7 cellular contexts compared by ENCODE assay signal in the genomic region with DNA sequence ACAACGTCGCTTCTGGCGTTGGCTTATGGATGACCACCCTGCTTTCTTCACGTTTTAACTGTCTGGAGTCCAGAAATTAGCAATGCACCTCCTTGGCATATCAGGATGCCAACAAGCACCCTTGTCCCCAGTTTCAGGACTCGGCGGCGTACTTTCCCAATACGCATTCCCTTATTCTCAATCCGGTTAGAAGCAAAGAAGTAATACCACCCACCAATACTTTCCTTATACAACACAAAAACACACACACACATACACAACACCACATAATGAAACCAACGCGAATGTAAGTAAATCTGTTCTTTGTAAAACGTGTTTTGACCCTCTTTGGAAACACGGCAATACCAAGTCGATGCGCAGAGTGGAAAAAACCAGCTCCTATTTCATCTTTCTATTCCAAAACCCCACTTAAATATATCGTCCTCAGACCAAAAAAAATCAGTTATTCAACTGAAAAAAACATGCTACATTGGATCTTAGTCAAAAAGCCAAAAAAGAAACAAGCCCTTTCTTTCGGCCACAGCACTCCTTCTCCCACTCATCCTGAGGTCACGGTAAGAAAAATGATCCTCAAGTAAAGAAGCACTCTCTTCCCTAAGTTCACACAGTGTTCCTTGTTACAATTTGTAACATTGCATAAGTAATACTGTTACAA. TPM values are rescaled to one million over a fixed set of nuclear protein-coding genes. Genes with fewer than 3 reads are reported as not detected.
DNase-seq lines count a peak whose midpoint lies in the region; ATAC-seq, FAIRE-seq and TF ChIP-seq lines count a peak whose summit lies in the region.

No MANE protein-coding gene starts in this region.

- peaks cover 4 to 12% of the 10 kb centered on the region in 2 donors for H3K4me1 ChIP-seq in kidney (ENCODE audit: control insufficient read depth in 1 of 2, insufficient read depth in 1 of 2, low read depth in 1 of 2, low read length in 2 of 2)

- H3K27ac ChIP-seq in caudate nucleus (ENCODE audit: low read depth, low read length) (peak overlapping the region; percentile 100), kidney (ENCODE audit: low read depth in 2 of 2, low read length in 2 of 2) (peak overlapping the region; percentile 77 to 99)

- no peaks in the 10 kb centered on the region for H3K36me3 ChIP-seq in kidney (ENCODE audit: control insufficient read depth in 1 of 2, insufficient read depth in 2 of 2, low read length in 2 of 2)

- peak overlapping the region; percentile 85 for H3K4me3 Mint-ChIP-seq in stimulated activated effector memory CD8-positive, alpha-beta T cell treated with anti-CD3 and anti-CD28 coated beads, Interleukin-12 subunit alpha, Interleukin-12 subunit beta, amount 100 ng/mL, for 72 hours

- peak; percentile 95 for FAIRE-seq in kidney (lab: Jason Lieb, UNC)

- DNase-seq in GM10266 (ENCODE audit: extremely low spot score) (peak; percentile 72), HCEC 1CT (peak; percentile 98), MV-4-11 (lab: John Stamatoyannopoulos, UW) (peak; percentile 95), SK-N-DZ (ENCODE audit: low spot score) (peak; percentile 91), caudate nucleus (lab: John Stamatoyannopoulos, UW) (peak in 9 of 61 donors; percentile 17 to 87 (median 59)), kidney (no peak)
- DNase-seq in stimulated activated effector memory CD8-positive, alpha-beta T cell treated with anti-CD3 and anti-CD28 coated beads, Interleukin-12 subunit alpha, Interleukin-12 subunit beta, amount 100 ng/mL, for 72 hours (ENCODE audit: low spot score in 2 of 2): peak; percentile 24 to 81

- H3K9me3 Mint-ChIP-seq in stimulated activated effector memory CD8-positive, alpha-beta T cell treated with anti-CD3 and anti-CD28 coated beads, Interleukin-12 subunit alpha, Interleukin-12 subunit beta, amount 100 ng/mL, for 72 hours: no peaks in the 10 kb centered on the region

- intact Hi-C loops in kidney (cut with DNase I): no loop called here

- H3K27ac Mint-ChIP-seq in stimulated activated effector memory CD8-positive, alpha-beta T cell treated with anti-CD3 and anti-CD28 coated beads, Interleukin-12 subunit alpha, Interleukin-12 subunit beta, amount 100 ng/mL, for 72 hours: peak overlapping the region; percentile 100

- H3K36me3 Mint-ChIP-seq in stimulated activated effector memory CD8-positive, alpha-beta T cell treated with anti-CD3 and anti-CD28 coated beads, Interleukin-12 subunit alpha, Interleukin-12 subunit beta, amount 100 ng/mL, for 72 hours: peaks cover 39% of the 10 kb centered on the region

- H3K4me3 ChIP-seq in kidney (ENCODE audit: low read length in 2 of 2): peak overlapping the region; percentile 51 to 77

- H3K4me1 Mint-ChIP-seq in stimulated activated effector memory CD8-positive, alpha-beta T cell treated with anti-CD3 and anti-CD28 coated beads, Interleukin-12 subunit alpha, Interleukin-12 subunit beta, amount 100 ng/mL, for 72 hours: peaks cover 65% of the 10 kb centered on the region

- peak; percentile 73 for ATAC-seq in stimulated activated effector memory CD8-positive, alpha-beta T cell treated with anti-CD3 and anti-CD28 coated beads, Interleukin-12 subunit alpha, Interleukin-12 subunit beta, amount 100 ng/mL, for 72 hours

- TF ChIP-seq CTCF in GM10266 (IDR thresholded peaks at IDR 0.05; ENCODE audit: control insufficient read depth, insufficient read depth, low read depth, missing control alignments): no peak
- TF ChIP-seq CTCF in kidney (IDR thresholded peaks at IDR 0.05; ENCODE audit: borderline replicate concordance, extremely low read depth, insufficient read depth): no peak

- peak overlapping the region; percentile 50 to 91 for H3K9ac ChIP-seq in kidney (ENCODE audit: low read length in 2 of 2)

- no peaks in the 10 kb centered on the region for H3K9me3 ChIP-seq in kidney (ENCODE audit: control insufficient read depth in 1 of 2, low read length in 2 of 2)

RNA-seq across cellular contexts. Expression of gene ARL4D, which starts 31.1 kb away (rescaled TPM):
- polyA plus RNA-seq in SK-N-DZ (2014; cell fraction: cytosol; rRNA removed): 29.5 and 30.6 TPM in 2 replicates
- polyA plus RNA-seq in SK-N-DZ (2014; cell fraction: nucleus; rRNA removed): 14.2 and 18.3 TPM in 2 replicates
- total RNA-seq in kidney: 48.8 TPM
- 81.2 TPM for polyA plus RNA-seq in kidney (ENCODE audit: insufficient read depth, low read depth, low replicate concordance)
